In genomic region chr15:40274350-40275274, GRCh38 we compare ENCODE assay signal across 9 cellular contexts. TPM values are rescaled to one million over a fixed set of nuclear protein-coding genes. Genes with fewer than 3 reads are reported as not detected.
DNase-seq lines count a peak whose midpoint lies in the region; ATAC-seq, FAIRE-seq and TF ChIP-seq lines count a peak whose summit lies in the region.
"Had no signal": no experiment of that assay in that cellular context is flagged by ENCODE, and none has a peak within 500 bp of the region (broad histone marks: within the 10 kb centered on the region; RNA-seq: fewer than 3 reads in every experiment).

No MANE protein-coding gene starts in this region.

- ATAC-seq in pancreas (peak; percentile 66 to 87 (median 82)), HG02970 (IDR thresholded peaks at IDR 0.05; ENCODE audit: low FRiP score, unreplicated experiment) (no peak)

- WGBS in pancreas, 2 donors: 50 to 56% methylated on average over 26 of the region's 26 CpGs
- WGBS in tibial nerve, 2 donors: 44 to 59% methylated on average over 12 to 26 of the region's 26 CpGs

- H3K27me3 ChIP-seq in pancreas: no peaks in the 10 kb centered on the region
- peaks cover 0 to 28% of the 10 kb centered on the region in 2 donors for H3K27me3 ChIP-seq in tibial nerve

- FAIRE-seq in frontal cortex (lab: Jason Lieb, UNC) (no peak), pancreas (lab: Jason Lieb, UNC) (no peak)

- H3K4me3 ChIP-seq in pancreas (no peak overlapping the region), tibial nerve (no peak overlapping the region)

- TF ChIP-seq POLR2A in tibial nerve (IDR thresholded peaks at IDR 0.05): no peak

- TF ChIP-seq CTCF in GM12801 (IDR thresholded peaks at IDR 0.05; ENCODE audit: extremely low read depth, insufficient read length) (peak; percentile 100), pancreas (IDR thresholded peaks at IDR 0.05) (peak; percentile 100), tibial nerve (IDR thresholded peaks at IDR 0.05) (peak; percentile 98 to 100 (median 100))

- peak in 1 of 2 donors; percentile 45 for TF ChIP-seq EP300 in tibial nerve (IDR thresholded peaks at IDR 0.05)

- H3K9me3 ChIP-seq in pancreas: no peaks in the 10 kb centered on the region
- H3K9me3 ChIP-seq in tibial nerve: no peaks in the 10 kb centered on the region

- DNase-seq in M059J (ENCODE audit: low read depth): peak; percentile 68
- DNase-seq in SK-N-DZ (ENCODE audit: low spot score): peak; percentile 77
- DNase-seq in activated gamma-delta T cell treated with anti-CD3 and anti-CD28 coated beads, Interleukin-2, amount 50 U/mL, for 16 hours (ENCODE audit: low read depth): peak; percentile 85
- peak; percentile 72 to 83 for DNase-seq in frontal cortex (ENCODE audit: low spot score in 2 of 2)
- DNase-seq in pancreas: peak; percentile 62 to 96 (median 86)
- peak; percentile 66 to 85 for DNase-seq in tibial nerve (ENCODE audit: low spot score in 2 of 2)

- intact Hi-C loops in pancreas (cut with DNase I): loop anchor here in 2 of 3 donors (5.0 kb wide), 3 partner anchors 52 to 227 kb away; no protein-coding TSS in a partner anchor

- no peaks in the 10 kb centered on the region for H3K36me3 ChIP-seq in pancreas
- no peaks in the 10 kb centered on the region for H3K36me3 ChIP-seq in tibial nerve

- H3K4me1 ChIP-seq in pancreas: peaks cover 0 to 3% (median 0%) of the 10 kb centered on the region in 3 donors
- H3K4me1 ChIP-seq in tibial nerve: peaks cover 0 to 9% (median 1%) of the 10 kb centered on the region in 4 donors

- H3K27ac ChIP-seq in pancreas: no peak overlapping the region
- no peak overlapping the region for H3K27ac ChIP-seq in tibial nerve

RNA-seq across cellular contexts. Expression of gene ANKRD63, which starts 8.3 kb away (rescaled TPM):
- total RNA-seq in M059J (2014; rRNA removed; shearing (Covaris generic)): not detected in 2 replicates
- not detected in 2 replicates for polyA plus RNA-seq in SK-N-DZ (2014; cell fraction: cytosol; rRNA removed)
- 2.1 TPM in 1 of 2 replicates, not detected in the other for polyA plus RNA-seq in SK-N-DZ (2014; cell fraction: nucleus; rRNA removed)
- total RNA-seq in frontal cortex: 2.0 TPM
- not detected for total RNA-seq in pancreas
- not detected for polyA plus RNA-seq in pancreas
- total RNA-seq in tibial nerve: not detected
- total RNA-seq: mononuclear cell had no signal

RNA-seq across cellular contexts. Expression of gene PLCB2, which starts 33.1 kb away (rescaled TPM):
- total RNA-seq in M059J (2014; rRNA removed; shearing (Covaris generic)): not detected in 2 replicates
- 12.5 and 12.6 TPM in 2 replicates for polyA plus RNA-seq in SK-N-DZ (2014; cell fraction: cytosol; rRNA removed)
- polyA plus RNA-seq in SK-N-DZ (2014; cell fraction: nucleus; rRNA removed): 71.1 and 88.9 TPM in 2 replicates
- total RNA-seq in frontal cortex: 4.1 TPM
- total RNA-seq in pancreas: 10 to 100 TPM in 2 of 6 donors, 1 to 10 TPM in 3, under 1 TPM in 1; 0.94 to 23.5 (median 4.1) TPM
- polyA plus RNA-seq in pancreas: 1 to 10 TPM; 5.3 to 9.7 TPM
- total RNA-seq in tibial nerve: 10 to 100 TPM; 14.9 to 42.3 (median 17.0) TPM

RNA-seq across cellular contexts. Expression of gene PAK6, which starts 35.7 kb away (rescaled TPM):
- total RNA-seq in M059J (2014; rRNA removed; shearing (Covaris generic)): 9.8 and 13.0 TPM in 2 replicates
- 0.20 TPM in 1 of 2 replicates, not detected in the other for polyA plus RNA-seq in SK-N-DZ (2014; cell fraction: cytosol; rRNA removed)
- polyA plus RNA-seq in SK-N-DZ (2014; cell fraction: nucleus; rRNA removed): not detected in 2 replicates
- total RNA-seq in frontal cortex (11.8 TPM), pancreas (1 to 10 TPM; 3.2 to 5.7 (median 4.6) TPM), tibial nerve (1 to 10 TPM in 1 of 4 donors, under 1 TPM in 1, not detected in 2; 0.84 to 2.0 TPM)
- 1 to 10 TPM; 4.3 to 6.4 TPM for polyA plus RNA-seq in pancreas

RNA-seq across cellular contexts. Expression of gene INAFM2, which starts 48.9 kb away (rescaled TPM):
- total RNA-seq in M059J (2014; rRNA removed; shearing (Covaris generic)): 21.6 and 29.3 TPM in 2 replicates
- polyA plus RNA-seq in SK-N-DZ (2014; cell fraction: cytosol; rRNA removed): 13.1 and 14.5 TPM in 2 replicates
- polyA plus RNA-seq in SK-N-DZ (2014; cell fraction: nucleus; rRNA removed): 9.4 and 9.9 TPM in 2 replicates
- total RNA-seq in frontal cortex (10.6 TPM), pancreas (10 to 100 TPM in 5 of 6 donors, 1 to 10 TPM in 1; 8.1 to 16.4 (median 11.3) TPM), tibial nerve (10 to 100 TPM; 13.8 to 25.9 (median 20.5) TPM)
- polyA plus RNA-seq in pancreas: 10 to 100 TPM in 1 of 2 donors, 1 to 10 TPM in 1; 6.5 to 11.7 TPM
